ENCODE assay signal across 28 cellular contexts in the genomic region with DNA sequence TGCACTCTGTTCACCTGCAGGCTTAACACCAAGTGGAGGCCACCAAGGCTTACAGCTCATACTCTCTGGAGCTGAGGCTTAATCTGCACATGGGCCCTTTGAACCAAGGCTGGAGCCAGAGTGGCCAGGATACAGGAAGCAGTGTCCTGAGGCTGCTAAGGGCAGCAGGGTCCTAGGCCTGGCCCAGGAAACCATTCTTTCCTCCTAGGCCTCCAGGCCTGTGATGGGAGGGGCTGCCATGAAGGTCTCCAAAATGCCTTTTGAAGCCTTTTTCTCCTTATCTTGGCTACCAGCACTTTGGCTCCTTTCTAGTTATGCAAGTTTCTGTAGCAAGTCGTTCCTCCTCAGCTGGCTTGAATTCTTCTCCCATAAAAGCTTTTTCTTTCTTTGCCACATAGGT.
"Had no signal": no experiment of that assay in that cellular context is flagged by ENCODE, and none has a peak within 500 bp of the region (broad histone marks: within the 10 kb centered on the region; RNA-seq: fewer than 3 reads in every experiment).

No MANE protein-coding gene starts in this region.

- H3K9me3 ChIP-seq: ascending aorta had no signal

- H3K36me3 ChIP-seq: ascending aorta, cardiac muscle cell, WERI-Rb-1 had no signal

- H3K27me3 ChIP-seq: ascending aorta, cardiac muscle cell had no signal

- H3K4me3 ChIP-seq: ascending aorta, cardiac muscle cell had no signal

- H3K4me1 ChIP-seq: ascending aorta had no signal

- DNase-seq: activated CD4-positive, alpha-beta memory T cell treated with anti-CD3 and anti-CD28 coated beads, Interleukin-2, amount 10 ng/mL, durations not matched to agents 7 days and 5 days; activated CD4-positive, alpha-beta T cell treated with anti-CD3 and anti-CD28 coated beads for 1 hour; activated CD4-positive, alpha-beta T cell treated with anti-CD3 and anti-CD28 coated beads for 36 hours; activated CD4-positive, alpha-beta T cell treated with anti-CD3 and anti-CD28 coated beads for 48 hours; activated CD4-positive, alpha-beta T cell treated with anti-CD3 and anti-CD28 coated beads, Interleukin-2, amount 10 ng/mL, durations not matched to agents 7 days and 5 days; activated CD4-positive, alpha-beta T cell treated with anti-CD3 and anti-CD28 coated beads, Interleukin-2, amount 50 U/mL, for 48 hours; activated CD4-positive, CD25-positive, alpha-beta regulatory T cell; activated CD8-positive, alpha-beta memory T cell treated with anti-CD3 and anti-CD28 coated beads for 24 hours; activated CD8-positive, alpha-beta memory T cell treated with anti-CD3 and anti-CD28 coated beads, Interleukin-2, amount 10 ng/mL, durations not matched to agents 7 days and 5 days; activated CD8-positive, alpha-beta memory T cell treated with anti-CD3 and anti-CD28 coated beads, Interleukin-2, amount 50 U/mL, for 48 hours; activated CD8-positive, alpha-beta T cell treated with anti-CD3 and anti-CD28 coated beads, Interleukin-2, amount 10 ng/mL, durations not matched to agents 7 days and 5 days; activated effector memory CD4-positive, alpha-beta T cell treated with Interleukin-2 at 50 U/mL for 16 hours; activated gamma-delta T cell; activated naive CD4-positive, alpha-beta T cell treated with anti-CD3 and anti-CD28 coated beads, Interleukin-2, amount 10 ng/mL, durations not matched to agents 7 days and 5 days; activated naive CD4-positive, alpha-beta T cell treated with Interleukin-2 at 50 U/mL for 16 hours; activated naive CD8-positive, alpha-beta T cell treated with anti-CD3 and anti-CD28 coated beads, Interleukin-2, amount 10 ng/mL, durations not matched to agents 7 days and 5 days; activated naive CD8-positive, alpha-beta T cell treated with anti-CD3 and anti-CD28 coated beads, Interleukin-2, amount 50 U/mL, for 24 hours; activated T-cell treated with anti-CD3 and anti-CD28 coated beads, Interleukin-2, amount 50 U/mL, for 24 hours; activated T-cell treated with anti-CD3 and anti-CD28 coated beads, Interleukin-2, amount 50 U/mL, for 48 hours; amygdala; anterior cingulate cortex; caudate nucleus; cerebellar nuclear complex; T-helper 2 cell; T-helper 9 cell; WERI-Rb-1 had no signal

- H3K27ac ChIP-seq: ascending aorta, cardiac muscle cell, WERI-Rb-1 had no signal
